Comparison of ENCODE assay signal across 10 cellular contexts in the genomic region with DNA sequence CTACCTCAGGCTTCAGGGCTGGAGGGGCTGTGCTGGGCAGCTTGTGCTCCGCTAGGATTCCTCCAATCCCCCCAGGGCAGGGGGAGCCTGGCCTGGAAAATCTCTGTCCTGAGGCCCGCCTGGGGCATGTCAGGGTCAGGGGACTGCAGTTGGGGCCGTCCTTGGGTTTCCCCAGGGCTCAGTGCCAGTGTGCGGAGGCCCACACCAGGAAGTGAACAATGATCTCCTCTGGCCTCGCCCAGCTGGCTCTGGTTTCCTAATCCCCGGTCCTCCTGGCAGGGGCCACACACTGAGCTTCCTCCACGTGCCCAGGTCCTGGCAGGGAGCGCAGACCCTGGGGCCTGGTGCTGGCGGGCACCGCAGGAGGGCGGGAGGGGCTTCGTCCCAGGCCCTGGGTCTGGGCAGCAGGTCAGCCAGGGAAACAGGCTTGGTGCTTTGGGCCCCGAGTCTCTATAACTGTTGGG. TPM values are rescaled to one million over a fixed set of nuclear protein-coding genes. Genes with fewer than 3 reads are reported as not detected.
DNase-seq lines count a peak whose midpoint lies in the region; ATAC-seq and TF ChIP-seq lines count a peak whose summit lies in the region.
"Had no signal": no experiment of that assay in that cellular context is flagged by ENCODE, and none has a peak within 500 bp of the region (broad histone marks: within the 10 kb centered on the region; RNA-seq: fewer than 3 reads in every experiment).

No MANE protein-coding gene starts in this region.

- H3K4me3 ChIP-seq in fibroblast of mammary gland (ENCODE audit: control insufficient read depth, low read depth, low read length) (no peak overlapping the region), osteoblast (ENCODE audit: insufficient read depth, low read length) (no peak overlapping the region), A673 (ENCODE audit: low read depth, low read length, poor library complexity, severe bottlenecking) (no peak overlapping the region)

- no peaks in the 10 kb centered on the region for H4K20me1 ChIP-seq in osteoblast (ENCODE audit: insufficient read depth, low read length)

- H2AFZ ChIP-seq in osteoblast (ENCODE audit: low read length): peak overlapping the region; percentile 74

- CTCF ChIA-PET in A673 (lab: Charles Lee): no interaction called here

- H3K4me2 ChIP-seq in osteoblast (ENCODE audit: insufficient read depth, low read length): no peak overlapping the region

- DNase-seq in ELR (ENCODE audit: low read depth) (peak; percentile 50), NOMO-1 (lab: John Stamatoyannopoulos, UW; ENCODE audit: unreplicated experiment in 2 of 2) (peak; percentile 25 to 42), fibroblast of mammary gland (ENCODE audit: low read depth) (peak; percentile 32), osteoblast (ENCODE audit: insufficient read length, low spot score, missing footprints) (peak; percentile 93), germinal center (ENCODE audit: low spot score) (no peak), A673 (ENCODE audit: low spot score) (no peak)
- DNase-seq: activated naive CD4-positive, alpha-beta T cell treated with Interleukin-2 at 50 U/mL for 16 hours; OCI-M1 had no signal

- H3K27me3 ChIP-seq in osteoblast (ENCODE audit: insufficient read depth, low read length) (peaks cover 4% of the 10 kb centered on the region), A673 (replicated peaks; ENCODE audit: insufficient read depth, low read depth, low read length, poor library complexity) (no peaks in the 10 kb centered on the region)

- TF ChIP-seq CTCF in fibroblast of mammary gland (conservative IDR thresholded peaks at IDR 0.05; ENCODE audit: control insufficient read depth, insufficient read depth, low read depth, low read length) (no peak), osteoblast (IDR thresholded peaks at IDR 0.05; ENCODE audit: extremely low read depth, low read depth, low read length) (no peak), A673 (conservative IDR thresholded peaks at IDR 0.05; ENCODE audit: low read depth, low read length) (no peak)

- ATAC-seq in HG02870 (IDR thresholded peaks at IDR 0.05; ENCODE audit: unreplicated experiment): no peak
- ATAC-seq in GM18519 (IDR thresholded peaks at IDR 0.05; ENCODE audit: low FRiP score, unreplicated experiment): no peak

- no TSS peak for BruUV-seq in A673 (replicated peaks; lab: Mats Ljungman, UMichigan)

- H3K4me1 ChIP-seq in osteoblast (ENCODE audit: insufficient read depth, low read length) (peaks cover 3% of the 10 kb centered on the region), A673 (ENCODE audit: insufficient read depth, low read length, poor library complexity, severe bottlenecking) (no peaks in the 10 kb centered on the region)

- POLR2A ChIA-PET in A673 (lab: Charles Lee; ENCODE audit: low non-redundant PET): no interaction called here

- H3K79me2 ChIP-seq in osteoblast (ENCODE audit: insufficient read depth, low read length): no peaks in the 10 kb centered on the region

- intact Hi-C loops in A673 (cut with micrococcal nuclease; ENCODE audit: unreplicated experiment): no loop called here

- no peaks in the 10 kb centered on the region for H3K9me3 ChIP-seq in osteoblast (ENCODE audit: low read depth, low read length)
- H3K9me3 ChIP-seq in A673 (ENCODE audit: low read depth, low read length, poor library complexity, severe bottlenecking): no peaks in the 10 kb centered on the region

- H3K27ac ChIP-seq in osteoblast (ENCODE audit: low read depth, low read length): no peak overlapping the region
- H3K27ac ChIP-seq in A673 (ENCODE audit: low read depth, low read length, poor library complexity, severe bottlenecking): no peak overlapping the region

- H3K36me3 ChIP-seq in osteoblast (ENCODE audit: insufficient read depth, low read length): no peaks in the 10 kb centered on the region
- no peaks in the 10 kb centered on the region for H3K36me3 ChIP-seq in A673 (ENCODE audit: insufficient read depth, low read length, poor library complexity, severe bottlenecking)

RNA-seq across cellular contexts. Expression of a gene that starts 1.4 kb away (rescaled TPM):
- total RNA-seq in osteoblast (not detected in 2 replicates), A673 (2021) (not detected in 2 replicates)

RNA-seq across cellular contexts. Expression of a gene that starts 36.8 kb away (rescaled TPM):
- total RNA-seq in osteoblast (not detected in 2 replicates), A673 (2021) (not detected in 2 replicates)

Comparison
In these comparisons a context has a peak if more than half of its experiments do, and no peak if none do; other contexts are left out.
1. DNase-seq: peak in ELR (single experiment), NOMO-1 (2 of 2), fibroblast of mammary gland (single experiment) and osteoblast (single experiment); none in germinal center (single experiment) and A673 (single experiment).